Comparison of ENCODE assay signal across 8 cellular contexts in the genomic region with DNA sequence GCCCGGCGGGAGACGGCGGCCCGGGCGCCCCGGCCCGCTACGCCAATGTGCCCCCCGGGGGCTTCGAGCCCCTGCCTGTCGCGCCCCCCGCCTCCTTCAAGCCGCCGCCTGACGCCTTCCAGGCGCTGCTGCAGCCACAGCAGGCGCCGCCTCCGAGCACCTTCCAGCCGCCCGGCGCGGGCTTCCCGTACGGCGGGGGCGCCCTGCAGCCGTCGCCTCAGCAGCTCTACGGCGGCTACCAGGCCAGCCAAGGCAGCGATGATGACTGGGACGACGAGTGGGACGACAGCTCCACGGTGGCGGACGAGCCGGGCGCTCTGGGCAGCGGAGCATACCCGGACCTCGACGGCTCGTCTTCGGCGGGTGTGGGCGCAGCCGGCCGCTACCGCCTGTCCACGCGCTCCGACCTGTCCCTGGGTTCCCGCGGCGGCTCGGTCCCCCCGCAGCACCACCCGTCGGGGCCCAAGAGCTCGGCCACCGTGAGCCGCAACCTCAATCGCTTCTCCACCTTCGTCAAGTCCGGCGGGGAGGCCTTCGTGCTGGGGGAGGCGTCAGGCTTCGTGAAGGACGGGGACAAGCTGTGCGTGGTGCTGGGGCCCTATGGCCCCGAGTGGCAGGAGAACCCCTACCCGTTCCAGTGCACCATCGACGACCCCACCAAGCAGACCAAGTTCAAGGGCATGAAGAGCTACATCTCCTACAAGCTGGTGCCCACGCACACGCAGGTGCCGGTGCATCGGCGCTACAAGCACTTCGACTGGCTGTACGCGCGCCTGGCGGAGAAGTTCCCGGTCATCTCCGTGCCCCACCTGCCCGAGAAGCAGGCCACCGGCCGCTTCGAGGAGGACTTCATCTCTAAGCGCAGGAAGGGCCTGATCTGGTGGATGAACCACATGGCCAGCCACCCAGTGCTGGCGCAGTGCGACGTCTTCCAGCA. TPM values are rescaled to one million over a fixed set of nuclear protein-coding genes. Genes with fewer than 3 reads are reported as not detected.
A peak's percentile ranks its signal among the peaks of the same experiment; 100 is the strongest.
DNase-seq lines count a peak whose midpoint lies in the region; ATAC-seq and TF ChIP-seq lines count a peak whose summit lies in the region.

No MANE protein-coding gene starts in this region.

- H3K4me3 Mint-ChIP-seq in brain: peak overlapping the region; percentile 87 to 90 (median 88)
- peak overlapping the region in 4 of 5 donors; percentile 93 to 99 (median 94) for H3K4me3 Mint-ChIP-seq in immature natural killer cell

- ATAC-seq in GM19372 (IDR thresholded peaks at IDR 0.05; ENCODE audit: low read depth, unreplicated experiment) (peak; percentile 45), HG03565 (IDR thresholded peaks at IDR 0.05; ENCODE audit: unreplicated experiment) (peak; percentile 14)

- peaks cover 34% of the 10 kb centered on the region for H3K36me3 Mint-ChIP-seq in brain
- peaks cover 0 to 5% (median 3%) of the 10 kb centered on the region in 3 donors for H3K36me3 Mint-ChIP-seq in immature natural killer cell

- TF ChIP-seq CTCF in AG10803 (conservative IDR thresholded peaks at IDR 0.05; ENCODE audit: low read length) (no peak), brain (conservative IDR thresholded peaks at IDR 0.05) (no peak)

- peak overlapping the region in 1 of 5 experiments; percentile 91 for H3K27ac Mint-ChIP-seq in brain
- peak overlapping the region in 5 of 6 donors; percentile 84 to 92 (median 89) for H3K27ac Mint-ChIP-seq in immature natural killer cell

- peaks cover 0 to 9% (median 0%) of the 10 kb centered on the region in 5 experiments for H3K9me3 Mint-ChIP-seq in brain
- no peaks in the 10 kb centered on the region for H3K9me3 Mint-ChIP-seq in immature natural killer cell

- DNase-seq in AG10803 (ENCODE audit: low read depth) (peak; percentile 46), T-helper 9 cell (peak; percentile 39), immature natural killer cell (peak; percentile 61 to 73 (median 72)), NCI-H1048 (lab: John Stamatoyannopoulos, UW) (no peak)
- peak; percentile 74 for DNase-seq in stimulated activated CD4-positive, alpha-beta T cell treated with anti-CD3 and anti-CD28 coated beads, Interleukin-15, amount 100 ng/mL, for 24 hours

- H3K4me1 Mint-ChIP-seq in brain: peaks cover 32% of the 10 kb centered on the region
- H3K4me1 Mint-ChIP-seq in immature natural killer cell: peaks cover 6 to 35% of the 10 kb centered on the region in 2 donors

- no peaks in the 10 kb centered on the region for H3K27me3 Mint-ChIP-seq in brain
- H3K27me3 Mint-ChIP-seq in immature natural killer cell (ENCODE audit: low read depth in 3 of 3): peaks cover 0 to 7% (median 2%) of the 10 kb centered on the region in 3 donors

- peak overlapping the region; percentile 95 for H3K4me3 ChIP-seq in AG10803 (ENCODE audit: low read length)

RNA-seq across cellular contexts. Expression of a gene that starts 0.9 kb away (rescaled TPM):
- 4.9 TPM for polyA plus RNA-seq in brain (ENCODE audit: insufficient read depth, low read depth, low replicate concordance)
- 10 to 100 TPM in 1 of 3 donors, 1 to 10 TPM in 2; 1.5 to 10.2 (median 6.0) TPM for polyA plus RNA-seq in immature natural killer cell
